In genomic region chr20:5950271-5951031, GRCh38 we compare ENCODE assay signal across 8 cellular contexts. TPM values are rescaled to one million over a fixed set of nuclear protein-coding genes. Genes with fewer than 3 reads are reported as not detected.
DNase-seq lines count a peak whose midpoint lies in the region; ATAC-seq and TF ChIP-seq lines count a peak whose summit lies in the region.

Gene MCM8 (plus strand): TSS chr20:5950652. CDS start chr20:5952016, 1,364 bp downstream.
Gene TRMT6 (minus strand): TSS chr20:5950533. CDS start chr20:5950405, 128 bp downstream.

- peak; percentile 87 for ATAC-seq in HG03457 (IDR thresholded peaks at IDR 0.05; ENCODE audit: unreplicated experiment)

- POLR2A ChIA-PET in BJ (lab: Charles Lee): no interaction called here

- H3K27me3 ChIP-seq in BJ (ENCODE audit: control insufficient read depth, insufficient read depth, low read length) (no peaks in the 10 kb centered on the region), kidney epithelial cell (ENCODE audit: control insufficient read depth, insufficient read depth, low read length) (no peaks in the 10 kb centered on the region)

- no peaks in the 10 kb centered on the region; the same call in 1 of the 2 replicates for H3K36me3 ChIP-seq in BJ (ENCODE audit: control insufficient read depth, insufficient read depth, low read length)
- peaks cover 3% of the 10 kb centered on the region for H3K36me3 ChIP-seq in kidney epithelial cell (ENCODE audit: control insufficient read depth, insufficient read depth, low read length)

- TF ChIP-seq CTCF in BJ (IDR thresholded peaks at IDR 0.05; ENCODE audit: insufficient read depth, low read depth, low read length): 0 out of 2 replicates have a peak, but pooled peaks have one; percentile 1
- no peak for TF ChIP-seq CTCF in choroid plexus epithelial cell (conservative IDR thresholded peaks at IDR 0.05; ENCODE audit: low read depth, low read length)
- no peak for TF ChIP-seq CTCF in kidney epithelial cell (IDR thresholded peaks at IDR 0.05; ENCODE audit: insufficient read depth, low read length, poor library complexity, severe bottlenecking)

- CTCF ChIA-PET in BJ (lab: Yijun Ruan, JAX): no interaction called here

- DNase-seq in BJ (ENCODE audit: low read depth) (peak; percentile 74), GM19240 (ENCODE audit: insufficient read length, low spot score) (peak; percentile 83), NCI-H524 (lab: John Stamatoyannopoulos, UW) (peak; percentile 98 to 99), choroid plexus epithelial cell (ENCODE audit: low read depth) (peak; percentile 96), kidney epithelial cell (ENCODE audit: low read depth) (peak; percentile 91)
- peak; percentile 95 to 97 for DNase-seq in activated CD4-positive, alpha-beta T cell treated with anti-CD3 and anti-CD28 coated beads for 24 hours (ENCODE audit: low read depth in 2 of 2)
- DNase-seq in stimulated activated CD4-positive, alpha-beta T cell treated with anti-CD3 and anti-CD28 coated beads, Interleukin-15, amount 100 ng/mL, for 48 hours (ENCODE audit: low read depth in 2 of 2): peak; percentile 94 to 96

- H3K4me3 ChIP-seq in BJ (ENCODE audit: low read depth, low read length) (peak within 1 kb of the TSS; percentile 69), choroid plexus epithelial cell (ENCODE audit: low read depth, low read length) (peak within 1 kb of the TSS; percentile 84), kidney epithelial cell (ENCODE audit: low read depth, low read length) (peak within 1 kb of the TSS; percentile 99)

RNA-seq across cellular contexts. Expression of gene MCM8, which starts in this region (rescaled TPM):
- 2.7 and 4.7 TPM in 2 replicates for polyA plus RNA-seq in BJ (2011; rRNA removed)
- 2.5 TPM in 2 replicates for polyA minus RNA-seq in BJ (2011; rRNA and poly(A)+ RNA removed)
- 5.1 and 6.1 TPM in 2 replicates for total RNA-seq in kidney epithelial cell

RNA-seq across cellular contexts. Expression of gene TRMT6, which starts in this region (rescaled TPM):
- polyA plus RNA-seq in BJ (2011; rRNA removed): 4.6 and 7.2 TPM in 2 replicates
- polyA minus RNA-seq in BJ (2011; rRNA and poly(A)+ RNA removed): 1.8 and 3.2 TPM in 2 replicates
- total RNA-seq in kidney epithelial cell: 12.7 and 18.0 TPM in 2 replicates

Comparison
In these comparisons a context has a peak if more than half of its experiments do, and no peak if none do; other contexts are left out.
1. Peak in every context shown above with its lines: DNase-seq, ATAC-seq and H3K4me3 ChIP-seq.